1 cellular context compared by ENCODE assay signal in the genomic region with DNA sequence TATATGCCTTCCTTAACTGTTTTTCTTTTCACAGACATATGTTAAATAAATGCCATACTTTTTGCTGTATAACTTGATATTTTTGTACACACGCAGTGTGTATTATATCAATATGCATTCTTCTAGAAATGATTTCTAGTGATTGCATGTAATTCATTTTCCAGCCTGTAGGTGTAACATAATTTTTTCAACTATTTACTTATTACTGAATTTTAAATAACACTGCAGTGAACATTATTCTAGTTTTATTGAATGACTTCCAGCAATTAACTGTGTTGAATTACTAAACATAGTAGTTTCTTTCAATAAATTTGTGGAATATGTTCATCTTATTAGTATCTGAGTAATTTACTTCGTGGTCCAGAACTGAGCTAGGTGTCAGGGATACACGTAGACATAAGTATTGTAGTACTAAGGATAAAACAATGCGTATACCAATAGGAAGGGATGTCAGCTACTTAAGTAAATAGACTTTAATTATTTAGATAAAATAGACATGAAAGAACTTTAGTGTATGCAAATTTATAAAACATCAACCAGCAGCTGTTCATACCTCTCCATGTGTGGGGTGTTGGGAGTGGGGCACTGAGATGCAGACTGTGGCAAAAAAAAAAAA.
TF ChIP-seq lines count a peak whose summit lies in the region.

No MANE protein-coding gene starts in this region.

TF ChIP-seq in liver, 16 proteins besides CTCF, POLR2A, EP300 and RAD21 (continued from another document):
- TF ChIP-seq, protein P1, sequence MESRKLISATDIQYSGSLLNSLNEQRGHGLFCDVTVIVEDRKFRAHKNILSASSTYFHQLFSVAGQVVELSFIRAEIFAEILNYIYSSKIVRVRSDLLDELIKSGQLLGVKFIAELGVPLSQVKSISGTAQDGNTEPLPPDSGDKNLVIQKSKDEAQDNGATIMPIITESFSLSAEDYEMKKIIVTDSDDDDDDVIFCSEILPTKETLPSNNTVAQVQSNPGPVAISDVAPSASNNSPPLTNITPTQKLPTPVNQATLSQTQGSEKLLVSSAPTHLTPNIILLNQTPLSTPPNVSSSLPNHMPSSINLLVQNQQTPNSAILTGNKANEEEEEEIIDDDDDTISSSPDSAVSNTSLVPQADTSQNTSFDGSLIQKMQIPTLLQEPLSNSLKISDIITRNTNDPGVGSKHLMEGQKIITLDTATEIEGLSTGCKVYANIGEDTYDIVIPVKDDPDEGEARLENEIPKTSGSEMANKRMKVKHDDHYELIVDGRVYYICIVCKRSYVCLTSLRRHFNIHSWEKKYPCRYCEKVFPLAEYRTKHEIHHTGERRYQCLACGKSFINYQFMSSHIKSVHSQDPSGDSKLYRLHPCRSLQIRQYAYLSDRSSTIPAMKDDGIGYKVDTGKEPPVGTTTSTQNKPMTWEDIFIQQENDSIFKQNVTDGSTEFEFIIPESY (IDR thresholded peaks at IDR 0.05), result no peak
- TF ChIP-seq, protein P2, sequence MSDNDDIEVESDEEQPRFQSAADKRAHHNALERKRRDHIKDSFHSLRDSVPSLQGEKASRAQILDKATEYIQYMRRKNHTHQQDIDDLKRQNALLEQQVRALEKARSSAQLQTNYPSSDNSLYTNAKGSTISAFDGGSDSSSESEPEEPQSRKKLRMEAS (IDR thresholded peaks at IDR 0.05), result no peak
- TF ChIP-seq HNF4A (conservative IDR thresholded peaks at IDR 0.05) (no peak), YY1 (IDR thresholded peaks at IDR 0.05) (no peak), GABPA (IDR thresholded peaks at IDR 0.05 in 1 of 2, conservative IDR thresholded peaks at IDR 0.05 in 1 of 2) (no peak), RXRA (IDR thresholded peaks at IDR 0.05) (no peak), NR2F2 (IDR thresholded peaks at IDR 0.05) (no peak)
